Comparison of ENCODE assay signal across 28 cellular contexts in genomic region chr12:8452976-8453616, GRCh38. TPM values are rescaled to one million over a fixed set of nuclear protein-coding genes. Genes with fewer than 3 reads are reported as not detected.
A peak's percentile ranks its signal among the peaks of the same experiment; 100 is the strongest.
DNase-seq lines count a peak whose midpoint lies in the region; ATAC-seq and TF ChIP-seq lines count a peak whose summit lies in the region.
"Had no signal": no experiment of that assay in that cellular context is flagged by ENCODE, and none has a peak within 500 bp of the region (broad histone marks: within the 10 kb centered on the region; RNA-seq: fewer than 3 reads in every experiment).

No MANE protein-coding gene starts in this region.

- H3K4me1 Mint-ChIP-seq in CD14-positive monocyte (peaks cover 76% of the 10 kb centered on the region), WTC11 (peaks cover 65% of the 10 kb centered on the region)
- H3K4me1 Mint-ChIP-seq in naive thymus-derived CD4-positive, alpha-beta T cell: no peaks in the 10 kb centered on the region
- no peaks in the 10 kb centered on the region for H3K4me1 Mint-ChIP-seq in activated T-helper 17 cell treated with anti-CD3 and anti-CD28 coated beads, Interleukin-2, amount 50 U/mL, for 72 hours
- H3K4me1 Mint-ChIP-seq: activated naive CD4-positive, alpha-beta T cell treated with anti-CD3 and anti-CD28 coated beads, Interleukin-2, amount 10 ng/mL, durations not matched to agents 7 days and 5 days had no signal

- POLR2A ChIA-PET in WTC11 (lab: Charles Lee): no interaction called here
- POLR2A ChIA-PET in naive thymus-derived CD4-positive, alpha-beta T cell (lab: Charles Lee): no interaction called here

- TF ChIP-seq CTCF in CD14-positive monocyte (IDR thresholded peaks at IDR 0.05) (no peak), WTC11 (IDR thresholded peaks at IDR 0.05) (no peak)

- H3K27ac Mint-ChIP-seq in CD14-positive monocyte (peak overlapping the region; percentile 96 to 99 (median 97)), WTC11 (0 out of 2 replicates have a peak overlapping the region, but pooled peaks have one; percentile 94)
- no peak overlapping the region for H3K27ac Mint-ChIP-seq in naive thymus-derived CD4-positive, alpha-beta T cell
- H3K27ac Mint-ChIP-seq in activated T-helper 17 cell treated with anti-CD3 and anti-CD28 coated beads, Interleukin-2, amount 50 U/mL, for 72 hours: no peak overlapping the region
- H3K27ac Mint-ChIP-seq: activated naive CD4-positive, alpha-beta T cell treated with anti-CD3 and anti-CD28 coated beads, Interleukin-2, amount 10 ng/mL, durations not matched to agents 7 days and 5 days; CD4-positive, alpha-beta memory T cell; stimulated activated naive CD8-positive, alpha-beta T cell treated with anti-CD3 and anti-CD28 coated beads, Interleukin-15, Interleukin-2, amounts not matched to agents 100 ng/mL and 50 ng/mL, for 24 hours had no signal

- peak overlapping the region; percentile 59 to 86 for H3K4me3 Mint-ChIP-seq in CD14-positive monocyte
- no peak overlapping the region for H3K4me3 Mint-ChIP-seq in WTC11
- H3K4me3 Mint-ChIP-seq in naive thymus-derived CD4-positive, alpha-beta T cell: no peak overlapping the region
- no peak overlapping the region for H3K4me3 Mint-ChIP-seq in activated T-helper 17 cell treated with anti-CD3 and anti-CD28 coated beads, Interleukin-2, amount 50 U/mL, for 72 hours
- H3K4me3 Mint-ChIP-seq: activated naive CD4-positive, alpha-beta T cell treated with anti-CD3 and anti-CD28 coated beads, Interleukin-2, amount 10 ng/mL, durations not matched to agents 7 days and 5 days; CD4-positive, alpha-beta memory T cell; stimulated activated naive CD8-positive, alpha-beta T cell treated with anti-CD3 and anti-CD28 coated beads, Interleukin-15, Interleukin-2, amounts not matched to agents 100 ng/mL and 50 ng/mL, for 24 hours had no signal

- no peak overlapping the region for H3K27ac ChIP-seq in naive thymus-derived CD4-positive, alpha-beta T cell (ENCODE audit: low read depth, low read length)
- H3K27ac ChIP-seq: brain microvascular endothelial cell had no signal

- H3K27me3 Mint-ChIP-seq in CD14-positive monocyte (ENCODE audit: low read depth in 3 of 3): peaks cover 0 to 1% (median 0%) of the 10 kb centered on the region in 3 donors
- H3K27me3 Mint-ChIP-seq in WTC11 (ENCODE audit: low read depth): no peaks in the 10 kb centered on the region
- H3K27me3 Mint-ChIP-seq in naive thymus-derived CD4-positive, alpha-beta T cell: peaks cover 3 to 37% (median 15%) of the 10 kb centered on the region in 5 donors
- H3K27me3 Mint-ChIP-seq in activated T-helper 17 cell treated with anti-CD3 and anti-CD28 coated beads, Interleukin-2, amount 50 U/mL, for 72 hours: peaks cover 17% of the 10 kb centered on the region

- ATAC-seq in WTC11: peak; percentile 40; the same call in 1 of the 2 replicates
- ATAC-seq in naive thymus-derived CD4-positive, alpha-beta T cell: peak; percentile 67
- ATAC-seq in activated T-helper 17 cell treated with anti-CD3 and anti-CD28 coated beads, Interleukin-2, amount 50 U/mL, for 72 hours (replicated peaks): no peak
- ATAC-seq: GM12878 had no signal

- H3K36me3 Mint-ChIP-seq in CD14-positive monocyte (peaks cover 6 to 12% of the 10 kb centered on the region in 2 donors), WTC11 (no peaks in the 10 kb centered on the region)
- no peaks in the 10 kb centered on the region for H3K36me3 Mint-ChIP-seq in naive thymus-derived CD4-positive, alpha-beta T cell
- H3K36me3 Mint-ChIP-seq in activated T-helper 17 cell treated with anti-CD3 and anti-CD28 coated beads, Interleukin-2, amount 50 U/mL, for 72 hours (ENCODE audit: low read depth): no peaks in the 10 kb centered on the region
- H3K36me3 Mint-ChIP-seq: activated naive CD4-positive, alpha-beta T cell treated with anti-CD3 and anti-CD28 coated beads, Interleukin-2, amount 10 ng/mL, durations not matched to agents 7 days and 5 days; CD4-positive, alpha-beta memory T cell had no signal

- no peaks in the 10 kb centered on the region for H3K9me3 Mint-ChIP-seq in CD14-positive monocyte
- H3K9me3 Mint-ChIP-seq in WTC11: peaks cover 6% of the 10 kb centered on the region
- no peaks in the 10 kb centered on the region for H3K9me3 Mint-ChIP-seq in naive thymus-derived CD4-positive, alpha-beta T cell
- no peaks in the 10 kb centered on the region for H3K9me3 Mint-ChIP-seq in activated T-helper 17 cell treated with anti-CD3 and anti-CD28 coated beads, Interleukin-2, amount 50 U/mL, for 72 hours
- H3K9me3 Mint-ChIP-seq: activated naive CD4-positive, alpha-beta T cell treated with anti-CD3 and anti-CD28 coated beads, Interleukin-2, amount 10 ng/mL, durations not matched to agents 7 days and 5 days; CD4-positive, alpha-beta memory T cell; stimulated activated naive CD8-positive, alpha-beta T cell treated with anti-CD3 and anti-CD28 coated beads, Interleukin-15, Interleukin-2, amounts not matched to agents 100 ng/mL and 50 ng/mL, for 24 hours had no signal

- no peaks in the 10 kb centered on the region for H3K4me1 ChIP-seq in naive thymus-derived CD4-positive, alpha-beta T cell (ENCODE audit: control insufficient read depth in 2 of 2, insufficient read depth in 2 of 2, low read length in 2 of 2)

- CTCF ChIA-PET in WTC11 (lab: Charles Lee): interaction anchor here (1.1 kb wide), 2 partner anchors 57 to 91 kb away, joined by 3 to 5 read pairs; no protein-coding TSS in a partner anchor
- CTCF ChIA-PET in naive thymus-derived CD4-positive, alpha-beta T cell (lab: Charles Lee): no interaction called here

- no peak overlapping the region for H3K4me3 ChIP-seq in naive thymus-derived CD4-positive, alpha-beta T cell (ENCODE audit: low read length)
- no peak overlapping the region for H3K4me3 ChIP-seq in H7 (ENCODE audit: insufficient read depth, low read depth, low read length)
- H3K4me3 ChIP-seq: GM12878, lung, MG63 had no signal

- intact Hi-C loops in CD14-positive monocyte (cut with micrococcal nuclease): no loop called here
- intact Hi-C loops in naive thymus-derived CD4-positive, alpha-beta T cell (cut with micrococcal nuclease): no loop called here

- no peaks in the 10 kb centered on the region for H3K27me3 ChIP-seq in naive thymus-derived CD4-positive, alpha-beta T cell (ENCODE audit: control insufficient read depth in 2 of 2, insufficient read depth in 2 of 2, low read length in 2 of 2)
- H3K27me3 ChIP-seq in H7 (ENCODE audit: control insufficient read depth, insufficient read depth, low read length): no peaks in the 10 kb centered on the region
- H3K27me3 ChIP-seq: brain microvascular endothelial cell had no signal

- no peaks in the 10 kb centered on the region for H3K36me3 ChIP-seq in naive thymus-derived CD4-positive, alpha-beta T cell (ENCODE audit: control insufficient read depth in 2 of 3, insufficient read depth in 3 of 3, low read length in 3 of 3)
- H3K36me3 ChIP-seq in H7 (replicated peaks; ENCODE audit: control insufficient read depth, insufficient read depth, low read length): no peaks in the 10 kb centered on the region
- H3K36me3 ChIP-seq: brain microvascular endothelial cell, MG63 had no signal

- DNase-seq in CD14-positive monocyte (ENCODE audit: low spot score): peak; percentile 60
- DNase-seq in MV-4-11 (lab: John Stamatoyannopoulos, UW): peak; percentile 94
- no peak for DNase-seq in WTC11 (ENCODE audit: low spot score)
- DNase-seq in naive thymus-derived CD4-positive, alpha-beta T cell: no peak
- no peak for DNase-seq in HuH-7.5 (ENCODE audit: low spot score)
- DNase-seq in activated CD4-positive, alpha-beta T cell treated with anti-CD3 and anti-CD28 coated beads for 1 hour: no peak
- DNase-seq in H7: no peak
- DNase-seq: 8988T; activated naive CD4-positive, alpha-beta T cell treated with anti-CD3 and anti-CD28 coated beads, Interleukin-2, amount 10 ng/mL, durations not matched to agents 7 days and 5 days; brain microvascular endothelial cell; CD4-positive, alpha-beta memory T cell; EL; glutamatergic neuron; KG1; MG63; NCI-H1436 treated with DMSO at 0.1 percent for 48 hours; NCI-H748 treated with DMSO at 0.1 percent for 48 hours; occipital lobe; OCI-M1; T-helper 9 cell had no signal

- H3K9me3 ChIP-seq in naive thymus-derived CD4-positive, alpha-beta T cell (ENCODE audit: control insufficient read depth in 2 of 3, low read length in 3 of 3): no peaks in the 10 kb centered on the region
- H3K9me3 ChIP-seq: MG63 had no signal

TF ChIP-seq in WTC11, 78 proteins besides CTCF, POLR2A, EP300 and RAD21:
- no peak for TF ChIP-seq RORB (CRISPR knock-in tag; IDR thresholded peaks at IDR 0.05)
- TF ChIP-seq CREB1 (CRISPR knock-in tag; IDR thresholded peaks at IDR 0.05): no peak
- TF ChIP-seq IRF1 (CRISPR knock-in tag; IDR thresholded peaks at IDR 0.05): no peak
TF ChIP-seq in WTC11: peak in this region for 0.

RNA-seq across cellular contexts. Expression of gene CLEC6A, which starts 2.7 kb away (rescaled TPM):
- polyA plus RNA-seq in CD14-positive monocyte: 1 to 10 TPM; 3.2 to 6.3 TPM
- 0.11 to 0.20 TPM in 2 of 3 replicates, not detected in the other for total RNA-seq in WTC11 (2021)
- under 1 TPM in 2 of 5 experiments, not detected in 3; 0.34 to 0.51 TPM for total RNA-seq in naive thymus-derived CD4-positive, alpha-beta T cell
- not detected for polyA plus RNA-seq in naive thymus-derived CD4-positive, alpha-beta T cell
- total RNA-seq in activated T-helper 17 cell treated with anti-CD3 and anti-CD28 coated beads, Interleukin-2, amount 50 U/mL, for 72 hours: not detected
- total RNA-seq in H7 (2014; rRNA removed; shearing (Covaris generic)): 0.07 and 0.31 TPM in 2 replicates
- total RNA-seq: CD4-positive, alpha-beta memory T cell; chondrocyte; GM12878; H1; occipital lobe; pulmonary artery endothelial cell had no signal
- polyA plus RNA-seq: CD4-positive, alpha-beta memory T cell; GM12878; H1; keratinocyte had no signal

Comparison
In these comparisons a context has a peak if more than half of its experiments do, and no peak if none do; other contexts are left out.
1. DNase-seq: peak in CD14-positive monocyte (single experiment) and MV-4-11 (single experiment); none in WTC11 (single experiment), naive thymus-derived CD4-positive, alpha-beta T cell (0 of 9), HuH-7.5 (single experiment), activated CD4-positive, alpha-beta T cell treated with anti-CD3 and anti-CD28 coated beads for 1 hour (single experiment) and H7 (single experiment).
2. H3K27ac Mint-ChIP-seq: peak in CD14-positive monocyte (7 of 7) and WTC11 (single experiment); none in naive thymus-derived CD4-positive, alpha-beta T cell (0 of 9) and activated T-helper 17 cell treated with anti-CD3 and anti-CD28 coated beads, Interleukin-2, amount 50 U/mL, for 72 hours (single experiment).
3. H3K4me3 Mint-ChIP-seq: peak in CD14-positive monocyte (2 of 2); none in WTC11 (single experiment), naive thymus-derived CD4-positive, alpha-beta T cell (0 of 10) and activated T-helper 17 cell treated with anti-CD3 and anti-CD28 coated beads, Interleukin-2, amount 50 U/mL, for 72 hours (single experiment).